ENCODE assay signal across 1 cellular context in the genomic region with DNA sequence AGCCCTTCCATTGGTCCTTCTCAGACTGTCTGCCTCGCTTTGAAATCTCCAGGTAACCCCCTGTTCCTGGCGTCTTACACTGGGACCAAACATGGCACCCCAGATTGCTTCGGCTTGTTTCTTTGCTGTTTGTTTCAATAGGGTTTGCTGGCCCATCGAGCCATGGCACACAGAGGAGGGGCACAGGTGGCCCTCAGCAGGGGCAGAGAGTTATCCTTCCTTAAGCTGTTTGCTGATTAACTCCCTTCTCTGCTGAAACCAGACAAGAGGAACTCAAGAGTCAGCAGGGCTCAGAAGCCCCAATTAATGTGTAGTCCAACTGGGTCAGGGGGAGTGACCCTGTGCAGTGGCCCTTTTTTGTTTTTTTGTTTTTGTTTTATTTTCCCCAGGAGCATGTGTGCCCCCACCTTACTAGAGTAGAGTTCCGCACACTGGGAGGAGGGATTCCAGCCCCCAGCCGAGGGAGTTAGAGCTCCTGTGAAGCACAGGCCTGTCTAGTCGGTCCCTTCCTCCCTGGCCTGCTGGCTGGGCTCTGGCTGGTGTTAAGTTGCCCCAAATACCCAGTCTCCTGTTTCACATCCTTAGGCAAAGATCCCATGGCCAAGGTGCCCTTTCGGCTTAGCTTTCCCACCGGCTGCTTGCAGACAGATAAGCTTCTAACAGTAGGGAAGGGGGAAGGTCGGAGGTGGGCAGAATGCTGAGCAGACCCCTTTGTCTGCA.
TF ChIP-seq lines count a peak whose summit lies in the region.

No MANE protein-coding gene starts in this region.

TF ChIP-seq in GM12878, 131 proteins besides CTCF, POLR2A, EP300 and RAD21 (continued from another document):
- TF ChIP-seq, protein P1, sequence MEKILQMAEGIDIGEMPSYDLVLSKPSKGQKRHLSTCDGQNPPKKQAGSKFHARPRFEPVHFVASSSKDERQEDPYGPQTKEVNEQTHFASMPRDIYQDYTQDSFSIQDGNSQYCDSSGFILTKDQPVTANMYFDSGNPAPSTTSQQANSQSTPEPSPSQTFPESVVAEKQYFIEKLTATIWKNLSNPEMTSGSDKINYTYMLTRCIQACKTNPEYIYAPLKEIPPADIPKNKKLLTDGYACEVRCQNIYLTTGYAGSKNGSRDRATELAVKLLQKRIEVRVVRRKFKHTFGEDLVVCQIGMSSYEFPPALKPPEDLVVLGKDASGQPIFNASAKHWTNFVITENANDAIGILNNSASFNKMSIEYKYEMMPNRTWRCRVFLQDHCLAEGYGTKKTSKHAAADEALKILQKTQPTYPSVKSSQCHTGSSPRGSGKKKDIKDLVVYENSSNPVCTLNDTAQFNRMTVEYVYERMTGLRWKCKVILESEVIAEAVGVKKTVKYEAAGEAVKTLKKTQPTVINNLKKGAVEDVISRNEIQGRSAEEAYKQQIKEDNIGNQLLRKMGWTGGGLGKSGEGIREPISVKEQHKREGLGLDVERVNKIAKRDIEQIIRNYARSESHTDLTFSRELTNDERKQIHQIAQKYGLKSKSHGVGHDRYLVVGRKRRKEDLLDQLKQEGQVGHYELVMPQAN (conservative IDR thresholded peaks at IDR 0.05): no peak
- TF ChIP-seq CBX3 (IDR thresholded peaks at IDR 0.05; ENCODE audit: borderline replicate concordance, low read depth) (no peak), SREBF1 (IDR thresholded peaks at IDR 0.05; ENCODE audit: low read length) (no peak), MTA3 (IDR thresholded peaks at IDR 0.05; ENCODE audit: borderline replicate concordance, low read length) (no peak), CREM (IDR thresholded peaks at IDR 0.05; ENCODE audit: low read depth) (no peak), ASH2L (IDR thresholded peaks at IDR 0.05; ENCODE audit: borderline replicate concordance, low read depth) (no peak)
